In the genomic region with DNA sequence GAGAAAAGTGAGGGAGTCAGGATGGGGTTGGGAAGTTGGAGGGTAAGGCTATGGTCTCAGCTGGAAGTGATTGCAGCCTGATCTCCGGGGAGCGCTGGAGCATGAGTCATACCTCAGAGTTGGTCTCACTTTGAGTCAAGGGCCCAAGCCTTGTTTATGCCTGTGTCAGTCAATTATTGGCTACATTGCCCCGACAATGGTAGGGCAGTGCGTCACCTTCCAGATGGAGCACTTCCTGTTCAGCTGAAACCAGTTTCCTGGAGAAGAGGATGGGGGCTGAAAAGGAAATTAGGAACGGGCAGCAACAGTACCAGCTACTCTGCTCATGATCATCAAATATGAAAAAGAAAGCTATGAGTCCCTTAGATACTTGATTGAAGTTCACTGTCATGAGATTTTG, we compare ENCODE assay signal across 8 cellular contexts.
A peak's percentile ranks its signal among the peaks of the same experiment; 100 is the strongest.
DNase-seq lines count a peak whose midpoint lies in the region; ATAC-seq and TF ChIP-seq lines count a peak whose summit lies in the region.

No MANE protein-coding gene starts in this region.

- H3K4me2 ChIP-seq in Loucy (ENCODE audit: low read depth, low read length, poor library complexity, severe bottlenecking) (no peak overlapping the region), mesendoderm (ENCODE audit: low read length) (no peak overlapping the region)

- H3K4me1 ChIP-seq in Loucy (ENCODE audit: insufficient read depth, low read length, poor library complexity, severe bottlenecking) (no peaks in the 10 kb centered on the region), mesendoderm (ENCODE audit: control insufficient read depth, low read depth, low read length) (no peaks in the 10 kb centered on the region)

- H3K36me3 ChIP-seq in Loucy (ENCODE audit: insufficient read depth, low read length) (no peaks in the 10 kb centered on the region), mesendoderm (ENCODE audit: control insufficient read depth, insufficient read depth, low read length) (no peaks in the 10 kb centered on the region)

- H2AFZ ChIP-seq in Loucy (ENCODE audit: low read length) = 0 out of 2 replicates have a peak overlapping the region, but pooled peaks have one; percentile 28

- no peak overlapping the region for H3K18ac ChIP-seq in mesendoderm (ENCODE audit: low read length)

- no peaks in the 10 kb centered on the region for H3K79me1 ChIP-seq in mesendoderm (ENCODE audit: low read length)

- H3K9me2 ChIP-seq in Loucy (replicated peaks; ENCODE audit: low read depth, low read length) = no peaks in the 10 kb centered on the region

- H2BK15ac ChIP-seq in mesendoderm (replicated peaks; ENCODE audit: low read depth) = no peak overlapping the region

- H3K79me2 ChIP-seq in Loucy (ENCODE audit: insufficient read depth, low read length) (no peaks in the 10 kb centered on the region), mesendoderm (ENCODE audit: control insufficient read depth, insufficient read depth, low read length) (no peaks in the 10 kb centered on the region)

- H3K4me3 ChIP-seq in Loucy (ENCODE audit: low read length, poor library complexity, severe bottlenecking) (no peak overlapping the region), mesendoderm (ENCODE audit: low read length) (no peak overlapping the region)

- no peaks in the 10 kb centered on the region for H4K20me1 ChIP-seq in Loucy (ENCODE audit: insufficient read depth, low read length, poor library complexity, severe bottlenecking)

- intact Hi-C loops in posterior cingulate gyrus (cut with DNase I) = no loop called here

- no peak overlapping the region for H4K5ac ChIP-seq in mesendoderm (ENCODE audit: low read length)

- peaks cover 0 to 3% of the 10 kb centered on the region in 2 donors for H3K36me3 Mint-ChIP-seq in activated naive CD4-positive, alpha-beta T cell treated with anti-CD3 and anti-CD28 coated beads, Interleukin-2, amount 50 U/mL, for 72 hours

- H3F3A ChIP-seq in Loucy (ENCODE audit: low read depth) = no peaks in the 10 kb centered on the region

- H3K27me3 ChIP-seq in Loucy (ENCODE audit: insufficient read depth, low read length, poor library complexity, severe bottlenecking) = no peaks in the 10 kb centered on the region
- H3K27me3 ChIP-seq in mesendoderm (ENCODE audit: insufficient read depth, low read length, poor library complexity) = no peaks in the 10 kb centered on the region

- TF ChIP-seq CTCF in Loucy (conservative IDR thresholded peaks at IDR 0.05; ENCODE audit: low read length) = no peak

- H2BK5ac ChIP-seq in mesendoderm (ENCODE audit: low read length) = no peak overlapping the region

- no peak overlapping the region for H4K8ac ChIP-seq in mesendoderm (ENCODE audit: low read depth, low read length)

- no peak overlapping the region for H2AK5ac ChIP-seq in mesendoderm (ENCODE audit: low read length)

- DNase-seq in activated naive CD4-positive, alpha-beta T cell treated with anti-CD3 and anti-CD28 coated beads, Interleukin-2, amount 50 U/mL, for 72 hours (ENCODE audit: low spot score in 2 of 2) = peak; percentile 47 to 71
- DNase-seq in stimulated activated CD4-positive, alpha-beta T cell treated with anti-CD3 and anti-CD28 coated beads, Interleukin-4, amount 100 ng/mL, for 24 hours = peak; percentile 57
- DNase-seq in mesendoderm (no peak), DMS 273 treated with DMSO at 0.1 percent for 48 hours (lab: John Stamatoyannopoulos, UW) (no peak), posterior cingulate gyrus (no peak), NCI-H2196 (lab: John Stamatoyannopoulos, UW; ENCODE audit: unreplicated experiment) (no peak)

- no peak overlapping the region for H3K27ac ChIP-seq in mesendoderm (ENCODE audit: low read depth, low read length)

- no peak overlapping the region for H3K4ac ChIP-seq in mesendoderm (ENCODE audit: low read depth, low read length)

- WGBS in mesendoderm (ENCODE audit: extremely low coverage, insufficient coverage, low lambda C conversion rate) = no CpG with 5 or more reads among the region's 5 CpGs

- no peak overlapping the region for H3K56ac ChIP-seq in mesendoderm (ENCODE audit: low read length)

- no peak overlapping the region for H3K9ac ChIP-seq in Loucy (ENCODE audit: low read depth, low read length, poor library complexity, severe bottlenecking)
- H3K9ac ChIP-seq in mesendoderm (ENCODE audit: low read length) = no peak overlapping the region

- H3K27ac Mint-ChIP-seq in activated naive CD4-positive, alpha-beta T cell treated with anti-CD3 and anti-CD28 coated beads, Interleukin-2, amount 50 U/mL, for 72 hours = no peak overlapping the region

- ATAC-seq in GM19395 (IDR thresholded peaks at IDR 0.05; ENCODE audit: unreplicated experiment) = peak; percentile 67
- ATAC-seq in activated naive CD4-positive, alpha-beta T cell treated with anti-CD3 and anti-CD28 coated beads, Interleukin-2, amount 50 U/mL, for 72 hours = peak; percentile 98 to 99

- H2BK120ac ChIP-seq in mesendoderm (ENCODE audit: low read depth, low read length) = no peak overlapping the region

- no peak overlapping the region for H3K23ac ChIP-seq in mesendoderm (ENCODE audit: low read length)

- peaks cover 0 to 2% of the 10 kb centered on the region in 2 donors for H3K9me3 Mint-ChIP-seq in activated naive CD4-positive, alpha-beta T cell treated with anti-CD3 and anti-CD28 coated beads, Interleukin-2, amount 50 U/mL, for 72 hours

- no peaks in the 10 kb centered on the region for H3K9me3 ChIP-seq in Loucy (ENCODE audit: insufficient read depth, low read depth, low read length)

Comparison
In these comparisons a context has a peak if more than half of its experiments do, and no peak if none do; other contexts are left out.
1. DNase-seq: peak in activated naive CD4-positive, alpha-beta T cell treated with anti-CD3 and anti-CD28 coated beads, Interleukin-2, amount 50 U/mL, for 72 hours (2 of 2) and stimulated activated CD4-positive, alpha-beta T cell treated with anti-CD3 and anti-CD28 coated beads, Interleukin-4, amount 100 ng/mL, for 24 hours (single experiment); none in mesendoderm (single experiment), DMS 273 treated with DMSO at 0.1 percent for 48 hours (single experiment), posterior cingulate gyrus (0 of 10) and NCI-H2196 (single experiment).